9 cellular contexts compared by ENCODE assay signal in genomic region chr22:21417806-21418205, GRCh38. TPM values are rescaled to one million over a fixed set of nuclear protein-coding genes. Genes with fewer than 3 reads are reported as not detected.
DNase-seq lines count a peak whose midpoint lies in the region; ATAC-seq, FAIRE-seq and TF ChIP-seq lines count a peak whose summit lies in the region.
"Not testable (repeated sequence)": the region's sequence is repeated elsewhere in the genome, so short reads cannot be mapped to it uniquely, and the experiment has no call there.
"Had no signal": no experiment of that assay in that cellular context is flagged by ENCODE, and none has a peak within 500 bp of the region (broad histone marks: within the 10 kb centered on the region; RNA-seq: fewer than 3 reads in every experiment).

No MANE protein-coding gene starts in this region.

- not testable (repeated sequence) for H3K27me3 ChIP-seq in DND-41 (ENCODE audit: insufficient read depth, low read length, poor library complexity); astrocyte (ENCODE audit: insufficient read depth, low read length)

- DNase-seq in DND-41, result peak; percentile 55
- DNase-seq in T-helper 17 cell, result peak in 1 of 3 donors; percentile 19
- not testable (repeated sequence) for DNase-seq in astrocyte (ENCODE audit: low read depth)
- peak; percentile 72 for DNase-seq in Right ventricle myocardium inferior (ENCODE audit: missing footprints)
- peak; percentile 67 for DNase-seq in nephron progenitor cell
- DNase-seq in stimulated activated naive CD8-positive, alpha-beta T cell treated with anti-CD3 and anti-CD28 coated beads, Interleukin-15, Interleukin-2, amounts not matched to agents 100 U/mL and 50 U/mL, for 24 hours, result peak; percentile 18

- H2AFZ ChIP-seq in DND-41 (ENCODE audit: low read depth, low read length); astrocyte (ENCODE audit: low read depth, low read length): not testable (repeated sequence)

- not testable (repeated sequence) for H3K79me2 ChIP-seq in DND-41 (ENCODE audit: insufficient read depth, low read length); astrocyte (ENCODE audit: insufficient read depth, low read length)

- not testable (repeated sequence) for H4K20me1 ChIP-seq in DND-41 (ENCODE audit: insufficient read depth, low read length); astrocyte (ENCODE audit: insufficient read depth, low read length)

- H3K27ac Mint-ChIP-seq in T-helper 17 cell; astrocyte (ENCODE audit: unreplicated experiment); nephron progenitor cell: not testable (repeated sequence)

- H3K36me3 ChIP-seq in DND-41 (ENCODE audit: insufficient read depth, low read length); astrocyte (ENCODE audit: insufficient read depth, low read length): not testable (repeated sequence)

- H3K9ac ChIP-seq in DND-41 (ENCODE audit: low read depth, low read length), result peak overlapping the region; percentile 58
- not testable (repeated sequence) for H3K9ac ChIP-seq in astrocyte (ENCODE audit: low read length)

- not testable (repeated sequence) for H3K36me3 Mint-ChIP-seq in T-helper 17 cell (ENCODE audit: low read depth); astrocyte (ENCODE audit: low read depth, unreplicated experiment); nephron progenitor cell (ENCODE audit: low read depth)

- FAIRE-seq in astrocyte (lab: Jason Lieb, UNC), result not testable (repeated sequence)

- not testable (repeated sequence) for H3K4me1 Mint-ChIP-seq in T-helper 17 cell; astrocyte (ENCODE audit: low read depth, unreplicated experiment); nephron progenitor cell

- peak overlapping the region; percentile 59; the same call in 1 of the 2 replicates for H3K27ac ChIP-seq in DND-41 (ENCODE audit: low read length)
- H3K27ac ChIP-seq in astrocyte (ENCODE audit: low read depth, low read length), result not testable (repeated sequence)

- not testable (repeated sequence) for TF ChIP-seq CTCF in DND-41 (IDR thresholded peaks at IDR 0.05; ENCODE audit: borderline replicate concordance, extremely low read depth, low read length, poor library complexity, severe bottlenecking); astrocyte (IDR thresholded peaks at IDR 0.05; ENCODE audit: insufficient read depth, low read depth, low read length); nephron progenitor cell (IDR thresholded peaks at IDR 0.05)

- not testable (repeated sequence) for H3K4me1 ChIP-seq in DND-41 (ENCODE audit: insufficient read depth, low read length); astrocyte (ENCODE audit: insufficient read depth, low read length)

- H3K27me3 Mint-ChIP-seq in T-helper 17 cell; astrocyte (ENCODE audit: low read depth, unreplicated experiment); nephron progenitor cell (ENCODE audit: low read depth, poor library complexity): not testable (repeated sequence)

- H3K4me2 ChIP-seq in DND-41 (ENCODE audit: insufficient read depth, low read length), result peak overlapping the region; percentile 53; the same call in 1 of the 2 replicates
- peak overlapping the region; percentile 70 for H3K4me2 ChIP-seq in astrocyte (ENCODE audit: low read length)

- not testable (repeated sequence) for H3K4me3 Mint-ChIP-seq in T-helper 17 cell
- peak overlapping the region; percentile 66 for H3K4me3 Mint-ChIP-seq in astrocyte (ENCODE audit: unreplicated experiment)
- H3K4me3 Mint-ChIP-seq in nephron progenitor cell, result peak overlapping the region; percentile 71

- ATAC-seq in DND-41 (ENCODE audit: insufficient read depth, low read depth), result peak; percentile 64
- peak; percentile 15 for ATAC-seq in GM21737 (IDR thresholded peaks at IDR 0.05; ENCODE audit: unreplicated experiment)
- ATAC-seq in HG03280 (IDR thresholded peaks at IDR 0.05; ENCODE audit: unreplicated experiment), result peak; percentile 34
- ATAC-seq in T-helper 17 cell, result peak; percentile 1
- ATAC-seq in Right ventricle myocardium inferior, result peak; percentile 24
- not testable (repeated sequence) for ATAC-seq in stimulated activated naive CD8-positive, alpha-beta T cell treated with anti-CD3 and anti-CD28 coated beads, Interleukin-15, Interleukin-2, amounts not matched to agents 100 U/mL and 50 U/mL, for 24 hours

- intact Hi-C loops in Right ventricle myocardium inferior (cut with DNase I), result not testable (repeated sequence)

- H3K9me3 Mint-ChIP-seq in astrocyte (ENCODE audit: unreplicated experiment); nephron progenitor cell: not testable (repeated sequence)

- peak overlapping the region; percentile 28 to 58; a peak in 3 of 4 replicates for H3K4me3 ChIP-seq in DND-41 (ENCODE audit: low read depth in 1 of 2, low read length in 2 of 2)
- peak overlapping the region; percentile 44 for H3K4me3 ChIP-seq in astrocyte (ENCODE audit: insufficient read depth, low read depth, low read length)

- H3K9me3 ChIP-seq in DND-41 (ENCODE audit: insufficient read depth, low read length, severe bottlenecking); T-helper 17 cell (ENCODE audit: control insufficient read depth, low read length, poor library complexity, severe bottlenecking); astrocyte (ENCODE audit: insufficient read depth, low read depth, low read length): not testable (repeated sequence)

RNA-seq across cellular contexts. Expression of gene HIC2, which starts 0.6 kb away (rescaled TPM):
- total RNA-seq in T-helper 17 cell (10 to 100 TPM; 11.5 to 11.9 TPM), astrocyte (20.2 and 21.4 TPM in 2 replicates), Right ventricle myocardium inferior (1.4 TPM)

RNA-seq across cellular contexts. Expression of gene RIMBP3B, which starts 34.3 kb away (rescaled TPM):
- total RNA-seq in T-helper 17 cell, result not detected
- total RNA-seq in astrocyte, result 0.12 and 0.16 TPM in 2 replicates
- total RNA-seq in Right ventricle myocardium inferior, result 0.08 TPM
- total RNA-seq: RPMI7951 had no signal

RNA-seq across cellular contexts. Expression of gene TMEM191C, which starts 49.4 kb away (rescaled TPM):
- total RNA-seq in T-helper 17 cell, result 1 to 10 TPM; 2.0 to 3.4 TPM
- total RNA-seq in astrocyte, result 2.8 and 3.4 TPM in 2 replicates
- 1.2 TPM for total RNA-seq in Right ventricle myocardium inferior
